8 cellular contexts compared by ENCODE assay signal in genomic region chr11:47917643-47918369, GRCh38.
DNase-seq lines count a peak whose midpoint lies in the region; ATAC-seq and TF ChIP-seq lines count a peak whose summit lies in the region.

No MANE protein-coding gene starts in this region.

- H3K27ac Mint-ChIP-seq in activated CD8-positive, alpha-beta memory T cell treated with anti-CD3 and anti-CD28 coated beads, Interleukin-2, amount 10 ng/mL, durations not matched to agents 7 days and 5 days: no peak overlapping the region
- H3K27ac Mint-ChIP-seq in T-helper 2 cell treated with Interferon-gamma antibody and Interleukin-4, amounts not matched to agents 5 μg/mL and 100 μg/mL, for 36 hours: no peak overlapping the region

- TF ChIP-seq POLR2A in ovary (IDR thresholded peaks at IDR 0.05): no peak

- H3K4me3 Mint-ChIP-seq in activated CD8-positive, alpha-beta memory T cell treated with anti-CD3 and anti-CD28 coated beads, Interleukin-2, amount 10 ng/mL, durations not matched to agents 7 days and 5 days: no peak overlapping the region
- H3K4me3 Mint-ChIP-seq in T-helper 2 cell treated with Interferon-gamma antibody and Interleukin-4, amounts not matched to agents 5 μg/mL and 100 μg/mL, for 36 hours: no peak overlapping the region

- H3K27me3 ChIP-seq in ovary: no peaks in the 10 kb centered on the region

- H3K9me3 ChIP-seq in ovary: no peaks in the 10 kb centered on the region

- no peak overlapping the region for H3K4me3 ChIP-seq in ovary

- no peaks in the 10 kb centered on the region for H3K27me3 Mint-ChIP-seq in activated CD8-positive, alpha-beta memory T cell treated with anti-CD3 and anti-CD28 coated beads, Interleukin-2, amount 10 ng/mL, durations not matched to agents 7 days and 5 days
- no peaks in the 10 kb centered on the region for H3K27me3 Mint-ChIP-seq in T-helper 2 cell treated with Interferon-gamma antibody and Interleukin-4, amounts not matched to agents 5 μg/mL and 100 μg/mL, for 36 hours (ENCODE audit: low read depth)

- TF ChIP-seq CTCF in ovary (IDR thresholded peaks at IDR 0.05): no peak

- no peaks in the 10 kb centered on the region for H3K36me3 Mint-ChIP-seq in activated CD8-positive, alpha-beta memory T cell treated with anti-CD3 and anti-CD28 coated beads, Interleukin-2, amount 10 ng/mL, durations not matched to agents 7 days and 5 days
- H3K36me3 Mint-ChIP-seq in T-helper 2 cell treated with Interferon-gamma antibody and Interleukin-4, amounts not matched to agents 5 μg/mL and 100 μg/mL, for 36 hours (ENCODE audit: low read depth): no peaks in the 10 kb centered on the region

- H3K27ac ChIP-seq in ovary: peak overlapping the region in 1 of 2 donors; percentile 64

- no peaks in the 10 kb centered on the region for H3K9me3 Mint-ChIP-seq in activated CD8-positive, alpha-beta memory T cell treated with anti-CD3 and anti-CD28 coated beads, Interleukin-2, amount 10 ng/mL, durations not matched to agents 7 days and 5 days (ENCODE audit: low read depth)
- H3K9me3 Mint-ChIP-seq in T-helper 2 cell treated with Interferon-gamma antibody and Interleukin-4, amounts not matched to agents 5 μg/mL and 100 μg/mL, for 36 hours: no peaks in the 10 kb centered on the region

- CTCF ChIA-PET in activated CD8-positive, alpha-beta memory T cell treated with anti-CD3 and anti-CD28 coated beads, Interleukin-2, amount 10 ng/mL, durations not matched to agents 7 days and 5 days (lab: Charles Lee): interaction anchor here (0.8 kb wide), 1 partner anchor 21 kb away, joined by 3 read pairs; no protein-coding TSS in a partner anchor

- H3K4me1 ChIP-seq in ovary (ENCODE audit: insufficient read depth): peaks cover 8% of the 10 kb centered on the region

- peak; percentile 90 for DNase-seq in NCI-H1105 (lab: John Stamatoyannopoulos, UW)
- DNase-seq in SKM-1 (lab: John Stamatoyannopoulos, UW; ENCODE audit: unreplicated experiment): peak; percentile 58
- peak; percentile 39 for DNase-seq in globus pallidus (ENCODE audit: low spot score)
- peak; percentile 87 to 96 (median 90) for DNase-seq in ovary
- no peak for DNase-seq in activated CD8-positive, alpha-beta memory T cell treated with anti-CD3 and anti-CD28 coated beads, Interleukin-2, amount 50 U/mL, for 48 hours
- no peak for DNase-seq in activated CD8-positive, alpha-beta memory T cell treated with anti-CD3 and anti-CD28 coated beads, Interleukin-2, amount 10 ng/mL, durations not matched to agents 7 days and 5 days
- no peak for DNase-seq in T-helper 2 cell treated with Interferon-gamma antibody and Interleukin-4, amounts not matched to agents 5 μg/mL and 100 μg/mL, for 36 hours (ENCODE audit: low spot score)

- H3K4me1 Mint-ChIP-seq in activated CD8-positive, alpha-beta memory T cell treated with anti-CD3 and anti-CD28 coated beads, Interleukin-2, amount 10 ng/mL, durations not matched to agents 7 days and 5 days: peaks cover 42% of the 10 kb centered on the region
- peaks cover 45% of the 10 kb centered on the region for H3K4me1 Mint-ChIP-seq in T-helper 2 cell treated with Interferon-gamma antibody and Interleukin-4, amounts not matched to agents 5 μg/mL and 100 μg/mL, for 36 hours (ENCODE audit: low read depth)

- no peak for TF ChIP-seq EP300 in ovary (IDR thresholded peaks at IDR 0.05)

- intact Hi-C loops in ovary (cut with DNase I): no loop called here

- peak; percentile 40 for ATAC-seq in GM18502 (IDR thresholded peaks at IDR 0.05; ENCODE audit: poor library complexity, unreplicated experiment)
- no peak for ATAC-seq in activated CD8-positive, alpha-beta memory T cell treated with anti-CD3 and anti-CD28 coated beads, Interleukin-2, amount 10 ng/mL, durations not matched to agents 7 days and 5 days

- H3K36me3 ChIP-seq in ovary: no peaks in the 10 kb centered on the region

- WGBS in ovary, 3 donors: 7 to 19% (median 12%) methylated on average over 10 of the region's 10 CpGs

Comparison
In these comparisons a context has a peak if more than half of its experiments do, and no peak if none do; other contexts are left out.
1. DNase-seq: peak in NCI-H1105 (single experiment), SKM-1 (single experiment), globus pallidus (single experiment) and ovary (5 of 5); none in activated CD8-positive, alpha-beta memory T cell treated with anti-CD3 and anti-CD28 coated beads, Interleukin-2, amount 50 U/mL, for 48 hours (single experiment), activated CD8-positive, alpha-beta memory T cell treated with anti-CD3 and anti-CD28 coated beads, Interleukin-2, amount 10 ng/mL, durations not matched to agents 7 days and 5 days (single experiment) and T-helper 2 cell treated with Interferon-gamma antibody and Interleukin-4, amounts not matched to agents 5 μg/mL and 100 μg/mL, for 36 hours (single experiment).